ENCODE assay signal across 18 cellular contexts in the genomic region with DNA sequence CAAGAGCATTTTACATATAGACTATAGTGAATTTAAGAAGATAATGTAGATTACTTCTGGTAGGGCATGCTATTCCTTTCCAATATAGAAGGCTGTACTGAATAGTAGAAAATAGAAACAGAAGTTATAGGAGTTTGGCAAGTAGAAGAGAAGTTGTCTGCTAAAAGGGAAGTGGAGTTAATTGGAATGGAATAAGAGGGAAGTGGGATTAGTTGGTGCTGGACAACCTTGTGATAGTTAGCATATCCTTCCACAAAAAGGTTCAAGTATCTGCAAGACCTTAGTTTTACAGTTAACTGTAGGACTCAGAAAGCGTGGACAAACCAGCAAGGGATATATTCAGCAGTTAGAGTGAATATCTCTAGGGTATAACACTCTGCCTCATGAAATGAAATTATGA.
"Had no signal": no experiment of that assay in that cellular context is flagged by ENCODE, and none has a peak within 500 bp of the region (broad histone marks: within the 10 kb centered on the region; RNA-seq: fewer than 3 reads in every experiment).

No MANE protein-coding gene starts in this region.

- H3K9me3 ChIP-seq: mucosa of descending colon, pancreas, stomach, testis, upper lobe of left lung had no signal

- H3K27ac Mint-ChIP-seq: activated T-helper 17 cell treated with anti-CD3 and anti-CD28 coated beads, Interleukin-2, amount 50 U/mL, for 72 hours; endodermal cell; naive thymus-derived CD4-positive, alpha-beta T cell had no signal

- H3K4me1 Mint-ChIP-seq: endodermal cell had no signal

- H3K4me1 ChIP-seq: testis, upper lobe of left lung had no signal

- H3K4me3 Mint-ChIP-seq: activated T-helper 17 cell treated with anti-CD3 and anti-CD28 coated beads, Interleukin-2, amount 50 U/mL, for 72 hours; endodermal cell; naive thymus-derived CD4-positive, alpha-beta T cell had no signal

- H3K27me3 ChIP-seq: dorsolateral prefrontal cortex, pancreas, stomach, testis, upper lobe of left lung had no signal

- H3K27ac ChIP-seq: dorsolateral prefrontal cortex, pancreas, stomach, testis, upper lobe of left lung had no signal

- H3K9me3 Mint-ChIP-seq: activated T-helper 17 cell treated with anti-CD3 and anti-CD28 coated beads, Interleukin-2, amount 50 U/mL, for 72 hours; endodermal cell; naive thymus-derived CD4-positive, alpha-beta T cell had no signal

- ATAC-seq: activated T-helper 17 cell treated with anti-CD3 and anti-CD28 coated beads, Interleukin-2, amount 50 U/mL, for 72 hours; left lobe of liver; mucosa of descending colon; naive thymus-derived CD4-positive, alpha-beta T cell had no signal

- H3K4me3 ChIP-seq: dorsolateral prefrontal cortex, mucosa of descending colon, pancreas, stomach, testis, upper lobe of left lung had no signal

- DNase-seq: activated CD4-positive, alpha-beta T cell treated with anti-CD3 and anti-CD28 coated beads, Interleukin-2, amount 50 U/mL, for 4 hours; activated CD4-positive, CD25-positive, alpha-beta regulatory T cell treated with anti-CD3 and anti-CD28 coated beads, Interleukin-2, amount 50 U/mL, for 72 hours; activated naive CD4-positive, alpha-beta T cell treated with Interleukin-2 at 50 U/mL for 16 hours; activated T-cell treated with anti-CD3 and anti-CD28 coated beads for 4 hours; dorsolateral prefrontal cortex; endodermal cell; mucosa of descending colon; naive thymus-derived CD4-positive, alpha-beta T cell; pancreas; stimulated activated CD4-positive, alpha-beta T cell treated with anti-CD3 and anti-CD28 coated beads, Interleukin-1b, Interleukin-23, amount 100 ng/mL, for 48 hours; stomach; T1000; testis; upper lobe of left lung had no signal

- FAIRE-seq: frontal cortex, islet of Langerhans, pancreas had no signal

- H3K27me3 Mint-ChIP-seq: activated T-helper 17 cell treated with anti-CD3 and anti-CD28 coated beads, Interleukin-2, amount 50 U/mL, for 72 hours; naive thymus-derived CD4-positive, alpha-beta T cell had no signal
